Comparison of ENCODE assay signal across 19 cellular contexts in the genomic region with DNA sequence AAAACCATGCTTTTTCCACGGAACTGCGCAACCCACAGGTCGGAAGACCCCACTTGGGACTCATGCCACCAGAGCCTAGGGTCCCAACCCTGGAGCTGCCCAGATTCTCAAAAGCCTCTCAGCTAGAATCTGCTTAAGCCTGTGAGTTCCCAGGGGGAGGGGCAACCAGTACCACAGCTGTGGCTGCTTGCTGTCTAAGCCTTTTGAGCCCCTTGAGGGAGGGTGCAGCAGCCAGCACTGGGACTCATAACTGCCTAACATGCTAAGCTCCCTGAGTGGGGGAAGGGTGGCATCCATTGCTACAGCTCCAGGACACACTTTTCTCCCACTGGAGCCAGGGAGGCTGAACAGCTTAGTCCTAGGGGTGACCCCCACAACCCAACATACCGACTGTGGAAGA.
DNase-seq lines count a peak whose midpoint lies in the region; ATAC-seq and TF ChIP-seq lines count a peak whose summit lies in the region.
"Had no signal": no experiment of that assay in that cellular context is flagged by ENCODE, and none has a peak within 500 bp of the region (broad histone marks: within the 10 kb centered on the region; RNA-seq: fewer than 3 reads in every experiment).

No MANE protein-coding gene starts in this region.

- H3K27ac Mint-ChIP-seq in glutamatergic neuron (ENCODE audit: unreplicated experiment), result no peak overlapping the region
- H3K27ac Mint-ChIP-seq: CD4-positive, alpha-beta T cell had no signal

- 85 to 98% (median 92%) methylated on average over 4 of the region's 4 CpGs for WGBS in spleen, 5 donors

- H3K27me3 ChIP-seq in upper lobe of right lung, result no peaks in the 10 kb centered on the region
- H3K27me3 ChIP-seq in spleen (replicated peaks in 1 of 7), result no peaks in the 10 kb centered on the region

- no peak overlapping the region for H3K4me3 Mint-ChIP-seq in glutamatergic neuron (ENCODE audit: unreplicated experiment)
- H3K4me3 Mint-ChIP-seq: CD4-positive, alpha-beta T cell had no signal

- peaks cover 12% of the 10 kb centered on the region for H3K4me1 Mint-ChIP-seq in glutamatergic neuron (ENCODE audit: low read depth, unreplicated experiment)

- H3K4me1 ChIP-seq in upper lobe of right lung, result no peaks in the 10 kb centered on the region
- no peaks in the 10 kb centered on the region for H3K4me1 ChIP-seq in spleen
- H3K4me1 ChIP-seq: A549, Caco-2, HAP-1 had no signal

- ATAC-seq in upper lobe of right lung, result peak; percentile 14
- no peak for ATAC-seq in GM19397 (IDR thresholded peaks at IDR 0.05; ENCODE audit: unreplicated experiment)
- ATAC-seq: A549, HepG2 had no signal

- intact Hi-C loops in upper lobe of right lung (cut with DNase I), result no loop called here
- intact Hi-C loops in spleen (cut with DNase I; ENCODE audit: low total_unique reads), result no loop called here

- H3K36me3 Mint-ChIP-seq in glutamatergic neuron (ENCODE audit: unreplicated experiment), result no peaks in the 10 kb centered on the region

- H3K9me3 ChIP-seq in upper lobe of right lung, result no peaks in the 10 kb centered on the region
- H3K9me3 ChIP-seq in spleen, result peaks cover 0 to 30% (median 2%) of the 10 kb centered on the region in 8 donors
- H3K9me3 ChIP-seq: A549, Caco-2, HAP-1 had no signal

- peaks cover 6% of the 10 kb centered on the region for H3K27me3 Mint-ChIP-seq in glutamatergic neuron (ENCODE audit: unreplicated experiment)
- H3K27me3 Mint-ChIP-seq: CD4-positive, alpha-beta T cell had no signal

- DNase-seq in D341Med (ENCODE audit: low spot score), result peak; percentile 66
- peak; percentile 11 for DNase-seq in NCI-H82 treated with DMSO at 0.1 percent for 48 hours (lab: John Stamatoyannopoulos, UW; ENCODE audit: unreplicated experiment)
- peak; percentile 17 for DNase-seq in glutamatergic neuron
- peak; percentile 53 for DNase-seq in upper lobe of right lung
- DNase-seq in hypothalamus (lab: John Stamatoyannopoulos, UW), result no peak
- DNase-seq in spleen, result no peak
- DNase-seq: AML-193; Caco-2; CD4-positive, alpha-beta T cell; DMS153; DMS79; GDM1; GM23248 had no signal

- no peak overlapping the region for H3K4me3 ChIP-seq in upper lobe of right lung
- no peak overlapping the region for H3K4me3 ChIP-seq in spleen
- H3K4me3 ChIP-seq: A549, GM23248, HAP-1 had no signal

- H3K36me3 ChIP-seq in upper lobe of right lung (no peaks in the 10 kb centered on the region), spleen (no peaks in the 10 kb centered on the region)
- H3K36me3 ChIP-seq: HAP-1 had no signal

- H3K27ac ChIP-seq in upper lobe of right lung (no peak overlapping the region), spleen (no peak overlapping the region)
- H3K27ac ChIP-seq: 22Rv1, A549, C4-2B, GM23248 had no signal

- TF ChIP-seq CTCF in glutamatergic neuron (IDR thresholded peaks at IDR 0.05; ENCODE audit: partially characterized antibody, unreplicated experiment) (no peak), upper lobe of right lung (IDR thresholded peaks at IDR 0.05) (no peak), spleen (IDR thresholded peaks at IDR 0.05 in 8 of 11, conservative IDR thresholded peaks at IDR 0.05 in 3 of 11) (no peak)

- peaks cover 13% of the 10 kb centered on the region for H3K9me3 Mint-ChIP-seq in glutamatergic neuron (ENCODE audit: unreplicated experiment)

- TF ChIP-seq POLR2A in spleen (IDR thresholded peaks at IDR 0.05), result no peak

Comparison
In these comparisons a context has a peak if more than half of its experiments do, and no peak if none do; other contexts are left out.
1. DNase-seq: peak in D341Med (single experiment), NCI-H82 treated with DMSO at 0.1 percent for 48 hours (single experiment), glutamatergic neuron (single experiment) and upper lobe of right lung (single experiment); none in hypothalamus (0 of 51) and spleen (single experiment).